Comparison of ENCODE assay signal across 12 cellular contexts in genomic region chr6:21381336-21381963, GRCh38.
A peak's percentile ranks its signal among the peaks of the same experiment; 100 is the strongest.
DNase-seq lines count a peak whose midpoint lies in the region.
"Had no signal": no experiment of that assay in that cellular context is flagged by ENCODE, and none has a peak within 500 bp of the region (broad histone marks: within the 10 kb centered on the region; RNA-seq: fewer than 3 reads in every experiment).

No MANE protein-coding gene starts in this region.

- H3K36me3 ChIP-seq in MG63: no peaks in the 10 kb centered on the region

- DNase-seq in SIG-M5 treated with dmso at 0.1 percent for 504 hours (lab: John Stamatoyannopoulos, UW; ENCODE audit: unreplicated experiment) (peak; percentile 89), SIG-M5 (lab: John Stamatoyannopoulos, UW) (no peak), OCI-M1 (lab: John Stamatoyannopoulos, UW) (peak; percentile 37), fibroblast of peridontal ligament (ENCODE audit: extremely low read depth) (peak; percentile 36), MG63 (no peak), NCI-H526 treated with DMSO at 0.1 percent for 48 hours (lab: John Stamatoyannopoulos, UW) (no peak)
- DNase-seq in stimulated activated CD4-positive, alpha-beta T cell treated with anti-CD3 and anti-CD28 coated beads, Interleukin-2, amount 100 ng/mL, for 24 hours: no peak
- DNase-seq in activated T-cell treated with anti-CD3 and anti-CD28 coated beads, Interleukin-2, amount 50 U/mL, for 1 hour: no peak
- DNase-seq: amniotic stem cell, COR-L47, IMR-90, small intestine had no signal

- no peak overlapping the region for H3K4me3 ChIP-seq in MG63

- no peaks in the 10 kb centered on the region for H3K27me3 ChIP-seq in MG63

- no peaks in the 10 kb centered on the region for H3K9me3 ChIP-seq in MG63

Comparison
In these comparisons a context has a peak if more than half of its experiments do, and no peak if none do; other contexts are left out.
1. DNase-seq: peak in SIG-M5 treated with dmso at 0.1 percent for 504 hours (single experiment), OCI-M1 (single experiment) and fibroblast of peridontal ligament (single experiment); none in SIG-M5 (single experiment), stimulated activated CD4-positive, alpha-beta T cell treated with anti-CD3 and anti-CD28 coated beads, Interleukin-2, amount 100 ng/mL, for 24 hours (0 of 2), activated T-cell treated with anti-CD3 and anti-CD28 coated beads, Interleukin-2, amount 50 U/mL, for 1 hour (single experiment), MG63 (single experiment) and NCI-H526 treated with DMSO at 0.1 percent for 48 hours (single experiment).